Comparison of ENCODE assay signal across 14 cellular contexts in the genomic region with DNA sequence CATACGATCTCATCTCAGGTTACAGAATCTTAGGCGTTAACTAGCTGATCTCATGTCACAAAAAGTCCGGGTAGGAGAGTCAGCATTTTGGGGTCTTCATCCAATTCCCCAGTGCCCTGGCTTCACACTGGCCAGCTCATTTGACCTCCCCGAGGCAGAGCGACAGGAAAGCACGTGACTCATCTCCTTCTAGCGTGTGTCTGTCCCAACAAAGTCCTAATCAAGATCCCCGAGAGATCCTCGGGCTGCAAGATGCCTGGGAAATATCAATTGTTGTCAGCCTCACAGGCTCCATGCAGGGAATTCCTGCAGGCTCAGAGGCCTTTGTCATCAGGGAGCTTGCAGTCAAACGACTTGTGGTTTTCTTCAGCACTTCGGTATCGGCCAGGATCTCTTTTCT. TPM values are rescaled to one million over a fixed set of nuclear protein-coding genes. Genes with fewer than 3 reads are reported as not detected.
A peak's percentile ranks its signal among the peaks of the same experiment; 100 is the strongest.
DNase-seq lines count a peak whose midpoint lies in the region; ATAC-seq and TF ChIP-seq lines count a peak whose summit lies in the region.
"Had no signal": no experiment of that assay in that cellular context is flagged by ENCODE, and none has a peak within 500 bp of the region (broad histone marks: within the 10 kb centered on the region; RNA-seq: fewer than 3 reads in every experiment).

No MANE protein-coding gene starts in this region.

- no peaks in the 10 kb centered on the region for H3K4me1 Mint-ChIP-seq in activated naive CD4-positive, alpha-beta T cell treated with anti-CD3 and anti-CD28 coated beads for 36 hours (ENCODE audit: low read depth)
- H3K4me1 Mint-ChIP-seq: activated naive CD4-positive, alpha-beta T cell treated with anti-CD3 and anti-CD28 coated beads, Interleukin-2, amount 50 U/mL, for 24 hours; memory B cell had no signal

- intact Hi-C loops in posterior vena cava (cut with DNase I) = no loop called here
- intact Hi-C loops in activated naive CD4-positive, alpha-beta T cell treated with anti-CD3 and anti-CD28 coated beads for 36 hours (cut with micrococcal nuclease) = loop anchor here (10.0 kb wide), 1 partner anchor 534 kb away; a partner anchor contains a TSS

- H3K36me3 Mint-ChIP-seq in activated naive CD4-positive, alpha-beta T cell treated with anti-CD3 and anti-CD28 coated beads for 36 hours (ENCODE audit: low read depth) = no peaks in the 10 kb centered on the region
- H3K36me3 Mint-ChIP-seq: activated naive CD4-positive, alpha-beta T cell treated with anti-CD3 and anti-CD28 coated beads, Interleukin-2, amount 50 U/mL, for 24 hours had no signal

- H3K27me3 Mint-ChIP-seq in activated naive CD4-positive, alpha-beta T cell treated with anti-CD3 and anti-CD28 coated beads for 36 hours (ENCODE audit: low read depth) = peaks cover 2% of the 10 kb centered on the region
- H3K27me3 Mint-ChIP-seq: activated CD4-positive, alpha-beta T cell treated with anti-CD3 and anti-CD28 coated beads, Interleukin-2, amount 10 ng/mL, durations not matched to agents 7 days and 5 days; activated naive CD4-positive, alpha-beta T cell treated with anti-CD3 and anti-CD28 coated beads, Interleukin-2, amount 50 U/mL, for 24 hours had no signal

- H3K4me3 Mint-ChIP-seq in activated naive CD4-positive, alpha-beta T cell treated with anti-CD3 and anti-CD28 coated beads for 36 hours = no peak overlapping the region
- H3K4me3 Mint-ChIP-seq: activated CD4-positive, alpha-beta T cell treated with anti-CD3 and anti-CD28 coated beads, Interleukin-2, amount 10 ng/mL, durations not matched to agents 7 days and 5 days; activated naive CD4-positive, alpha-beta T cell treated with anti-CD3 and anti-CD28 coated beads, Interleukin-2, amount 50 U/mL, for 24 hours; memory B cell had no signal

- CTCF ChIA-PET in activated naive CD4-positive, alpha-beta T cell treated with anti-CD3 and anti-CD28 coated beads for 36 hours (lab: Charles Lee) = interaction anchor here (1.2 to 2.8 kb wide), 3 partner anchors 14 to 126 kb away, joined by 3 to 21 read pairs (median 4); no protein-coding TSS in a partner anchor

- H3K9me3 Mint-ChIP-seq in activated naive CD4-positive, alpha-beta T cell treated with anti-CD3 and anti-CD28 coated beads for 36 hours = no peaks in the 10 kb centered on the region
- H3K9me3 Mint-ChIP-seq: activated CD4-positive, alpha-beta T cell treated with anti-CD3 and anti-CD28 coated beads, Interleukin-2, amount 10 ng/mL, durations not matched to agents 7 days and 5 days; activated naive CD4-positive, alpha-beta T cell treated with anti-CD3 and anti-CD28 coated beads, Interleukin-2, amount 50 U/mL, for 24 hours; memory B cell had no signal

- H3K27ac Mint-ChIP-seq in activated naive CD4-positive, alpha-beta T cell treated with anti-CD3 and anti-CD28 coated beads for 36 hours = no peak overlapping the region
- H3K27ac Mint-ChIP-seq: activated CD4-positive, alpha-beta T cell treated with anti-CD3 and anti-CD28 coated beads, Interleukin-2, amount 10 ng/mL, durations not matched to agents 7 days and 5 days; activated naive CD4-positive, alpha-beta T cell treated with anti-CD3 and anti-CD28 coated beads, Interleukin-2, amount 50 U/mL, for 24 hours; memory B cell had no signal

- H3K4me3 ChIP-seq in AG10803 (ENCODE audit: low read length) = no peak overlapping the region

- no peak for ATAC-seq in GM21390 (IDR thresholded peaks at IDR 0.05; ENCODE audit: unreplicated experiment)

- peak; percentile 74 for DNase-seq in AG10803 (ENCODE audit: low read depth)
- DNase-seq in M059J (ENCODE audit: low read depth) = peak; percentile 87
- DNase-seq in dermis blood vessel endothelial cell = peak; percentile 49
- peak; percentile 46 for DNase-seq in mucosa of gallbladder (ENCODE audit: low spot score)
- DNase-seq in posterior vena cava (ENCODE audit: low spot score) = no peak
- DNase-seq in kidney glomerular epithelial cell (lab: John Stamatoyannopoulos, UW) = no peak
- no peak for DNase-seq in activated naive CD4-positive, alpha-beta T cell treated with anti-CD3 and anti-CD28 coated beads for 36 hours
- DNase-seq: activated CD4-positive, alpha-beta T cell treated with anti-CD3 and anti-CD28 coated beads, Interleukin-2, amount 10 ng/mL, durations not matched to agents 7 days and 5 days; C1 segment of cervical spinal cord; KG1; stimulated activated naive CD4-positive, alpha-beta T cell had no signal

- TF ChIP-seq CTCF in AG10803 (conservative IDR thresholded peaks at IDR 0.05; ENCODE audit: low read length) = no peak

RNA-seq across cellular contexts. Expression of a gene that starts 57.5 kb away (rescaled TPM):
- total RNA-seq in M059J (2014; rRNA removed; shearing (Covaris generic)) = 40.7 and 58.7 TPM in 2 replicates
- total RNA-seq in dermis blood vessel endothelial cell = 51.1 and 68.9 TPM in 2 replicates
- 146 TPM for total RNA-seq in mucosa of gallbladder
- total RNA-seq in posterior vena cava = 10 to 100 TPM; 55.1 to 56.4 TPM
- total RNA-seq in activated naive CD4-positive, alpha-beta T cell treated with anti-CD3 and anti-CD28 coated beads for 36 hours = 10 to 100 TPM; 42.2 to 46.0 TPM

RNA-seq across cellular contexts. Expression of a gene that starts 57.9 kb away (rescaled TPM):
- 6.6 and 13.3 TPM in 2 replicates for total RNA-seq in M059J (2014; rRNA removed; shearing (Covaris generic))
- total RNA-seq in dermis blood vessel endothelial cell (8.8 and 10.4 TPM in 2 replicates), mucosa of gallbladder (45.6 TPM), posterior vena cava (10 to 100 TPM; 37.4 to 52.3 TPM)
- 1 to 10 TPM; 3.3 to 3.7 TPM for total RNA-seq in activated naive CD4-positive, alpha-beta T cell treated with anti-CD3 and anti-CD28 coated beads for 36 hours

Comparison
In these comparisons a context has a peak if more than half of its experiments do, and no peak if none do; other contexts are left out.
1. DNase-seq: peak in AG10803 (single experiment), M059J (single experiment), dermis blood vessel endothelial cell (single experiment) and mucosa of gallbladder (single experiment); none in posterior vena cava (single experiment), kidney glomerular epithelial cell (single experiment) and activated naive CD4-positive, alpha-beta T cell treated with anti-CD3 and anti-CD28 coated beads for 36 hours (single experiment).